ENCODE assay signal across 1 cellular context in genomic region chr5:139637438-139638089, GRCh38.
TF ChIP-seq lines count a peak whose summit lies in the region.

No MANE protein-coding gene starts in this region.

TF ChIP-seq in K562, 482 proteins besides CTCF, POLR2A, EP300 and RAD21 (continued from another document and continues in another):
- TF ChIP-seq, protein P1, sequence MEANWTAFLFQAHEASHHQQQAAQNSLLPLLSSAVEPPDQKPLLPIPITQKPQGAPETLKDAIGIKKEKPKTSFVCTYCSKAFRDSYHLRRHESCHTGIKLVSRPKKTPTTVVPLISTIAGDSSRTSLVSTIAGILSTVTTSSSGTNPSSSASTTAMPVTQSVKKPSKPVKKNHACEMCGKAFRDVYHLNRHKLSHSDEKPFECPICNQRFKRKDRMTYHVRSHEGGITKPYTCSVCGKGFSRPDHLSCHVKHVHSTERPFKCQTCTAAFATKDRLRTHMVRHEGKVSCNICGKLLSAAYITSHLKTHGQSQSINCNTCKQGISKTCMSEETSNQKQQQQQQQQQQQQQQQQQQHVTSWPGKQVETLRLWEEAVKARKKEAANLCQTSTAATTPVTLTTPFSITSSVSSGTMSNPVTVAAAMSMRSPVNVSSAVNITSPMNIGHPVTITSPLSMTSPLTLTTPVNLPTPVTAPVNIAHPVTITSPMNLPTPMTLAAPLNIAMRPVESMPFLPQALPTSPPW (CRISPR knock-in tag; IDR thresholded peaks at IDR 0.05): peak; percentile 97
- no peak for TF ChIP-seq ZNF324 (CRISPR knock-in tag; IDR thresholded peaks at IDR 0.05)
- TF ChIP-seq ARHGAP35 (IDR thresholded peaks at IDR 0.05; ENCODE audit: partially characterized antibody): no peak
- TF ChIP-seq, protein P2, sequence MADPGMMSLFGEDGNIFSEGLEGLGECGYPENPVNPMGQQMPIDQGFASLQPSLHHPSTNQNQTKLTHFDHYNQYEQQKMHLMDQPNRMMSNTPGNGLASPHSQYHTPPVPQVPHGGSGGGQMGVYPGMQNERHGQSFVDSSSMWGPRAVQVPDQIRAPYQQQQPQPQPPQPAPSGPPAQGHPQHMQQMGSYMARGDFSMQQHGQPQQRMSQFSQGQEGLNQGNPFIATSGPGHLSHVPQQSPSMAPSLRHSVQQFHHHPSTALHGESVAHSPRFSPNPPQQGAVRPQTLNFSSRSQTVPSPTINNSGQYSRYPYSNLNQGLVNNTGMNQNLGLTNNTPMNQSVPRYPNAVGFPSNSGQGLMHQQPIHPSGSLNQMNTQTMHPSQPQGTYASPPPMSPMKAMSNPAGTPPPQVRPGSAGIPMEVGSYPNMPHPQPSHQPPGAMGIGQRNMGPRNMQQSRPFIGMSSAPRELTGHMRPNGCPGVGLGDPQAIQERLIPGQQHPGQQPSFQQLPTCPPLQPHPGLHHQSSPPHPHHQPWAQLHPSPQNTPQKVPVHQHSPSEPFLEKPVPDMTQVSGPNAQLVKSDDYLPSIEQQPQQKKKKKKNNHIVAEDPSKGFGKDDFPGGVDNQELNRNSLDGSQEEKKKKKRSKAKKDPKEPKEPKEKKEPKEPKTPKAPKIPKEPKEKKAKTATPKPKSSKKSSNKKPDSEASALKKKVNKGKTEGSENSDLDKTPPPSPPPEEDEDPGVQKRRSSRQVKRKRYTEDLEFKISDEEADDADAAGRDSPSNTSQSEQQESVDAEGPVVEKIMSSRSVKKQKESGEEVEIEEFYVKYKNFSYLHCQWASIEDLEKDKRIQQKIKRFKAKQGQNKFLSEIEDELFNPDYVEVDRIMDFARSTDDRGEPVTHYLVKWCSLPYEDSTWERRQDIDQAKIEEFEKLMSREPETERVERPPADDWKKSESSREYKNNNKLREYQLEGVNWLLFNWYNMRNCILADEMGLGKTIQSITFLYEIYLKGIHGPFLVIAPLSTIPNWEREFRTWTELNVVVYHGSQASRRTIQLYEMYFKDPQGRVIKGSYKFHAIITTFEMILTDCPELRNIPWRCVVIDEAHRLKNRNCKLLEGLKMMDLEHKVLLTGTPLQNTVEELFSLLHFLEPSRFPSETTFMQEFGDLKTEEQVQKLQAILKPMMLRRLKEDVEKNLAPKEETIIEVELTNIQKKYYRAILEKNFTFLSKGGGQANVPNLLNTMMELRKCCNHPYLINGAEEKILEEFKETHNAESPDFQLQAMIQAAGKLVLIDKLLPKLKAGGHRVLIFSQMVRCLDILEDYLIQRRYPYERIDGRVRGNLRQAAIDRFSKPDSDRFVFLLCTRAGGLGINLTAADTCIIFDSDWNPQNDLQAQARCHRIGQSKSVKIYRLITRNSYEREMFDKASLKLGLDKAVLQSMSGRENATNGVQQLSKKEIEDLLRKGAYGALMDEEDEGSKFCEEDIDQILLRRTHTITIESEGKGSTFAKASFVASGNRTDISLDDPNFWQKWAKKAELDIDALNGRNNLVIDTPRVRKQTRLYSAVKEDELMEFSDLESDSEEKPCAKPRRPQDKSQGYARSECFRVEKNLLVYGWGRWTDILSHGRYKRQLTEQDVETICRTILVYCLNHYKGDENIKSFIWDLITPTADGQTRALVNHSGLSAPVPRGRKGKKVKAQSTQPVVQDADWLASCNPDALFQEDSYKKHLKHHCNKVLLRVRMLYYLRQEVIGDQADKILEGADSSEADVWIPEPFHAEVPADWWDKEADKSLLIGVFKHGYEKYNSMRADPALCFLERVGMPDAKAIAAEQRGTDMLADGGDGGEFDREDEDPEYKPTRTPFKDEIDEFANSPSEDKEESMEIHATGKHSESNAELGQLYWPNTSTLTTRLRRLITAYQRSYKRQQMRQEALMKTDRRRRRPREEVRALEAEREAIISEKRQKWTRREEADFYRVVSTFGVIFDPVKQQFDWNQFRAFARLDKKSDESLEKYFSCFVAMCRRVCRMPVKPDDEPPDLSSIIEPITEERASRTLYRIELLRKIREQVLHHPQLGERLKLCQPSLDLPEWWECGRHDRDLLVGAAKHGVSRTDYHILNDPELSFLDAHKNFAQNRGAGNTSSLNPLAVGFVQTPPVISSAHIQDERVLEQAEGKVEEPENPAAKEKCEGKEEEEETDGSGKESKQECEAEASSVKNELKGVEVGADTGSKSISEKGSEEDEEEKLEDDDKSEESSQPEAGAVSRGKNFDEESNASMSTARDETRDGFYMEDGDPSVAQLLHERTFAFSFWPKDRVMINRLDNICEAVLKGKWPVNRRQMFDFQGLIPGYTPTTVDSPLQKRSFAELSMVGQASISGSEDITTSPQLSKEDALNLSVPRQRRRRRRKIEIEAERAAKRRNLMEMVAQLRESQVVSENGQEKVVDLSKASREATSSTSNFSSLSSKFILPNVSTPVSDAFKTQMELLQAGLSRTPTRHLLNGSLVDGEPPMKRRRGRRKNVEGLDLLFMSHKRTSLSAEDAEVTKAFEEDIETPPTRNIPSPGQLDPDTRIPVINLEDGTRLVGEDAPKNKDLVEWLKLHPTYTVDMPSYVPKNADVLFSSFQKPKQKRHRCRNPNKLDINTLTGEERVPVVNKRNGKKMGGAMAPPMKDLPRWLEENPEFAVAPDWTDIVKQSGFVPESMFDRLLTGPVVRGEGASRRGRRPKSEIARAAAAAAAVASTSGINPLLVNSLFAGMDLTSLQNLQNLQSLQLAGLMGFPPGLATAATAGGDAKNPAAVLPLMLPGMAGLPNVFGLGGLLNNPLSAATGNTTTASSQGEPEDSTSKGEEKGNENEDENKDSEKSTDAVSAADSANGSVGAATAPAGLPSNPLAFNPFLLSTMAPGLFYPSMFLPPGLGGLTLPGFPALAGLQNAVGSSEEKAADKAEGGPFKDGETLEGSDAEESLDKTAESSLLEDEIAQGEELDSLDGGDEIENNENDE (IDR thresholded peaks at IDR 0.05; ENCODE audit: low read depth, low read length): no peak
- no peak for TF ChIP-seq ZNF764 (CRISPR knock-in tag; IDR thresholded peaks at IDR 0.05; ENCODE audit: low read depth)
- no peak for TF ChIP-seq FOXJ3 (CRISPR knock-in tag; IDR thresholded peaks at IDR 0.05)
- TF ChIP-seq CHD2 (IDR thresholded peaks at IDR 0.05; ENCODE audit: low read depth, low read length): peak; percentile 17; the same call in 1 of the 2 replicates
- TF ChIP-seq E2F3 (CRISPR knock-in tag; IDR thresholded peaks at IDR 0.05): 0 out of 2 replicates have a peak, but pooled peaks have one; percentile 21
- TF ChIP-seq NFRKB (IDR thresholded peaks at IDR 0.05; ENCODE audit: low read depth): 0 out of 2 replicates have a peak, but pooled peaks have one; percentile 7
- no peak for TF ChIP-seq ZNF121 (CRISPR knock-in tag; conservative IDR thresholded peaks at IDR 0.05)
- TF ChIP-seq AFF4 (CRISPR knock-in tag; IDR thresholded peaks at IDR 0.05): peak; percentile 96
- peak; percentile 33 for TF ChIP-seq POLR2B (IDR thresholded peaks at IDR 0.05; ENCODE audit: low read depth, partially characterized antibody)
- TF ChIP-seq TOE1 (IDR thresholded peaks at IDR 0.05; ENCODE audit: borderline replicate concordance): peak; percentile 97
- no peak for TF ChIP-seq TOE1 (CRISPR knock-in tag; IDR thresholded peaks at IDR 0.05; ENCODE audit: borderline replicate concordance, low read depth)
- no peak for TF ChIP-seq ZC3H4 (CRISPR knock-in tag; IDR thresholded peaks at IDR 0.05; ENCODE audit: borderline replicate concordance)
- peak; percentile 61 for TF ChIP-seq POLR2AphosphoS5 (IDR thresholded peaks at IDR 0.05; ENCODE audit: control insufficient read depth, insufficient read depth, low read depth, low read length)
- TF ChIP-seq ZBTB5 (IDR thresholded peaks at IDR 0.05): no peak
- no peak for TF ChIP-seq KAT2B (IDR thresholded peaks at IDR 0.05; ENCODE audit: low read depth, low read length)
- TF ChIP-seq GTF3C2 (IDR thresholded peaks at IDR 0.05; ENCODE audit: borderline replicate concordance, extremely low read depth, insufficient read length): no peak
- TF ChIP-seq ZBTB1 (CRISPR knock-in tag; IDR thresholded peaks at IDR 0.05; ENCODE audit: borderline replicate concordance, low read depth): peak; percentile 69; the same call in 1 of the 2 replicates
- no peak for TF ChIP-seq ARID3B (CRISPR knock-in tag; IDR thresholded peaks at IDR 0.05; ENCODE audit: borderline replicate concordance)
- TF ChIP-seq ZNF655 (CRISPR knock-in tag; IDR thresholded peaks at IDR 0.05): no peak
- no peak for TF ChIP-seq PCBP2 (IDR thresholded peaks at IDR 0.05; ENCODE audit: low read depth, low read length, poor library complexity, severe bottlenecking)
- no peak for TF ChIP-seq ETS2 (tag; IDR thresholded peaks at IDR 0.05; ENCODE audit: borderline replicate concordance, poor library complexity, severe bottlenecking)
- no peak for TF ChIP-seq IFI16 (CRISPR knock-in tag; IDR thresholded peaks at IDR 0.05)
- TF ChIP-seq ZBTB17 (CRISPR knock-in tag; IDR thresholded peaks at IDR 0.05): no peak
- TF ChIP-seq THAP7 (CRISPR knock-in tag; IDR thresholded peaks at IDR 0.05): no peak
